ENCODE assay signal across 13 cellular contexts in genomic region chr19:48726573-48726972, GRCh38. TPM values are rescaled to one million over a fixed set of nuclear protein-coding genes. Genes with fewer than 3 reads are reported as not detected.
A peak's percentile ranks its signal among the peaks of the same experiment; 100 is the strongest.
DNase-seq lines count a peak whose midpoint lies in the region; ATAC-seq and TF ChIP-seq lines count a peak whose summit lies in the region.
"Had no signal": no experiment of that assay in that cellular context is flagged by ENCODE, and none has a peak within 500 bp of the region (broad histone marks: within the 10 kb centered on the region; RNA-seq: fewer than 3 reads in every experiment).

No MANE protein-coding gene starts in this region.

- TF ChIP-seq POLR2A in Raji (IDR thresholded peaks at IDR 0.05; ENCODE audit: insufficient read depth, low read depth, low read length), result peak; percentile 53; the same call in 1 of the 2 replicates

- peaks cover 27% of the 10 kb centered on the region for H3K4me1 Mint-ChIP-seq in activated CD4-positive, alpha-beta T cell treated with anti-CD3 and anti-CD28 coated beads, Interleukin-2, amount 10 ng/mL, durations not matched to agents 7 days and 5 days
- H3K4me1 Mint-ChIP-seq in stimulated activated naive CD8-positive, alpha-beta T cell treated with anti-CD3 and anti-CD28 coated beads, Interleukin-15, amount 100 ng/mL, for 72 hours, result peaks cover 31% of the 10 kb centered on the region

- POLR2A ChIA-PET in activated CD4-positive, alpha-beta T cell treated with anti-CD3 and anti-CD28 coated beads, Interleukin-2, amount 10 ng/mL, durations not matched to agents 7 days and 5 days (lab: Charles Lee), result no interaction called here

- peak; percentile 83 for ATAC-seq in stimulated activated naive CD8-positive, alpha-beta T cell treated with anti-CD3 and anti-CD28 coated beads, Interleukin-15, amount 100 ng/mL, for 72 hours
- ATAC-seq in HG03039 (IDR thresholded peaks at IDR 0.05; ENCODE audit: unreplicated experiment) (no peak), GM21423 (IDR thresholded peaks at IDR 0.05; ENCODE audit: unreplicated experiment) (no peak)
- ATAC-seq: PC-3 had no signal

- no peaks in the 10 kb centered on the region for H3K27me3 Mint-ChIP-seq in activated CD4-positive, alpha-beta T cell treated with anti-CD3 and anti-CD28 coated beads, Interleukin-2, amount 10 ng/mL, durations not matched to agents 7 days and 5 days
- H3K27me3 Mint-ChIP-seq in stimulated activated naive CD8-positive, alpha-beta T cell treated with anti-CD3 and anti-CD28 coated beads, Interleukin-15, amount 100 ng/mL, for 72 hours, result no peaks in the 10 kb centered on the region

- no peak overlapping the region for H3K4me3 ChIP-seq in fibroblast of pulmonary artery (replicated peaks; ENCODE audit: low read depth, low read length)
- H3K4me3 ChIP-seq: colonic mucosa, smooth muscle cell had no signal

- H3K4me3 Mint-ChIP-seq in activated CD4-positive, alpha-beta T cell treated with anti-CD3 and anti-CD28 coated beads, Interleukin-2, amount 10 ng/mL, durations not matched to agents 7 days and 5 days, result peak overlapping the region; percentile 26
- peak overlapping the region; percentile 59 to 61 for H3K4me3 Mint-ChIP-seq in stimulated activated naive CD8-positive, alpha-beta T cell treated with anti-CD3 and anti-CD28 coated beads, Interleukin-15, amount 100 ng/mL, for 72 hours
- H3K4me3 Mint-ChIP-seq: HFFc6 had no signal

- H3K36me3 Mint-ChIP-seq in activated CD4-positive, alpha-beta T cell treated with anti-CD3 and anti-CD28 coated beads, Interleukin-2, amount 10 ng/mL, durations not matched to agents 7 days and 5 days (ENCODE audit: low read depth), result peaks cover 30% of the 10 kb centered on the region

- H3K27ac Mint-ChIP-seq in activated CD4-positive, alpha-beta T cell treated with anti-CD3 and anti-CD28 coated beads, Interleukin-2, amount 10 ng/mL, durations not matched to agents 7 days and 5 days, result peak overlapping the region; percentile 96
- H3K27ac Mint-ChIP-seq in stimulated activated naive CD8-positive, alpha-beta T cell treated with anti-CD3 and anti-CD28 coated beads, Interleukin-15, amount 100 ng/mL, for 72 hours, result peak overlapping the region in 1 of 2 donors; percentile 87
- H3K27ac Mint-ChIP-seq: HFFc6 had no signal

- TF ChIP-seq CTCF in fibroblast of pulmonary artery (IDR thresholded peaks at IDR 0.05; ENCODE audit: low read length, missing control alignments), result no peak

- peak; percentile 57 for DNase-seq in activated CD4-positive, alpha-beta T cell treated with anti-CD3 and anti-CD28 coated beads, Interleukin-2, amount 10 ng/mL, durations not matched to agents 7 days and 5 days
- no peak for DNase-seq in activated CD4-positive, alpha-beta T cell treated with anti-CD3 and anti-CD28 coated beads for 4 hours
- peak; percentile 42 for DNase-seq in fibroblast of pulmonary artery (ENCODE audit: low read depth)
- DNase-seq in stimulated activated naive CD8-positive, alpha-beta T cell treated with anti-CD3 and anti-CD28 coated beads, Interleukin-15, amount 100 ng/mL, for 72 hours, result peak in 1 of 2 donors; percentile 39
- DNase-seq in activated effector memory CD4-positive, alpha-beta T cell treated with Interleukin-2 at 50 U/mL for 16 hours, result no peak
- DNase-seq: colonic mucosa, HFFc6, PC-3, substantia nigra had no signal

- peaks cover 17% of the 10 kb centered on the region for H3K9me3 Mint-ChIP-seq in activated CD4-positive, alpha-beta T cell treated with anti-CD3 and anti-CD28 coated beads, Interleukin-2, amount 10 ng/mL, durations not matched to agents 7 days and 5 days
- peaks cover 23 to 24% of the 10 kb centered on the region in 2 donors for H3K9me3 Mint-ChIP-seq in stimulated activated naive CD8-positive, alpha-beta T cell treated with anti-CD3 and anti-CD28 coated beads, Interleukin-15, amount 100 ng/mL, for 72 hours

- CTCF ChIA-PET in activated CD4-positive, alpha-beta T cell treated with anti-CD3 and anti-CD28 coated beads, Interleukin-2, amount 10 ng/mL, durations not matched to agents 7 days and 5 days (lab: Charles Lee), result interaction anchor here (0.6 to 2.3 kb wide), 4 partner anchors 9 to 90 kb away, joined by 3 to 8 read pairs (median 6); no protein-coding TSS in a partner anchor

RNA-seq across cellular contexts. Expression of gene MAMSTR, which starts 7.0 kb away (rescaled TPM):
- total RNA-seq in activated CD4-positive, alpha-beta T cell treated with anti-CD3 and anti-CD28 coated beads, Interleukin-2, amount 10 ng/mL, durations not matched to agents 7 days and 5 days, result 1 to 10 TPM; 1.1 to 1.5 TPM

RNA-seq across cellular contexts. Expression of gene RASIP1, which starts 13.8 kb away (rescaled TPM):
- under 1 TPM; 0.31 to 0.50 TPM for total RNA-seq in activated CD4-positive, alpha-beta T cell treated with anti-CD3 and anti-CD28 coated beads, Interleukin-2, amount 10 ng/mL, durations not matched to agents 7 days and 5 days

RNA-seq across cellular contexts. Expression of gene IZUMO1, which starts 20.1 kb away (rescaled TPM):
- total RNA-seq in activated CD4-positive, alpha-beta T cell treated with anti-CD3 and anti-CD28 coated beads, Interleukin-2, amount 10 ng/mL, durations not matched to agents 7 days and 5 days, result under 1 TPM in 1 of 2 experiments, not detected in 1; 0.10 TPM
- total RNA-seq: colonic mucosa, HFFc6, PC-3 had no signal

RNA-seq across cellular contexts. Expression of gene FUT1, which starts 25.9 kb away (rescaled TPM):
- total RNA-seq in activated CD4-positive, alpha-beta T cell treated with anti-CD3 and anti-CD28 coated beads, Interleukin-2, amount 10 ng/mL, durations not matched to agents 7 days and 5 days, result under 1 TPM; 0.10 to 0.23 TPM

RNA-seq across cellular contexts. Expression of gene FGF21, which starts 28.8 kb away (rescaled TPM):
- total RNA-seq in activated CD4-positive, alpha-beta T cell treated with anti-CD3 and anti-CD28 coated beads, Interleukin-2, amount 10 ng/mL, durations not matched to agents 7 days and 5 days, result not detected
- total RNA-seq: colonic mucosa, HFFc6, PC-3, smooth muscle cell had no signal

Comparison
In these comparisons a context has a peak if more than half of its experiments do, and no peak if none do; other contexts are left out.
1. DNase-seq: peak in activated CD4-positive, alpha-beta T cell treated with anti-CD3 and anti-CD28 coated beads, Interleukin-2, amount 10 ng/mL, durations not matched to agents 7 days and 5 days (single experiment) and fibroblast of pulmonary artery (single experiment); none in activated CD4-positive, alpha-beta T cell treated with anti-CD3 and anti-CD28 coated beads for 4 hours (0 of 2) and activated effector memory CD4-positive, alpha-beta T cell treated with Interleukin-2 at 50 U/mL for 16 hours (single experiment).